Comparison of ENCODE assay signal across 14 cellular contexts in genomic region chr17:42354956-42355843, GRCh38. TPM values are rescaled to one million over a fixed set of nuclear protein-coding genes. Genes with fewer than 3 reads are reported as not detected.
DNase-seq lines count a peak whose midpoint lies in the region; ATAC-seq, FAIRE-seq and TF ChIP-seq lines count a peak whose summit lies in the region.
"Had no signal": no experiment of that assay in that cellular context is flagged by ENCODE, and none has a peak within 500 bp of the region (broad histone marks: within the 10 kb centered on the region; RNA-seq: fewer than 3 reads in every experiment).

No MANE protein-coding gene starts in this region.

- H3K4me3 ChIP-seq in A549 (no peak overlapping the region), fibroblast of villous mesenchyme (ENCODE audit: low read depth, low read length) (no peak overlapping the region), coronary artery (no peak overlapping the region)
- H3K4me3 ChIP-seq: dorsolateral prefrontal cortex had no signal

- no peaks in the 10 kb centered on the region for H3K36me3 Mint-ChIP-seq in WTC11

- 69% methylated on average over 3 of the region's 3 CpGs for WGBS in A549 (ENCODE audit: missing lambda C conversion rate)

- H3K4me3 Mint-ChIP-seq in WTC11, result no peak overlapping the region
- H3K4me3 Mint-ChIP-seq: activated CD4-positive, alpha-beta T cell treated with anti-CD3 and anti-CD28 coated beads, Interleukin-2, amount 10 ng/mL, durations not matched to agents 7 days and 5 days had no signal

- no peak for FAIRE-seq in A549 (lab: Jason Lieb, UNC)
- peak; percentile 36 for FAIRE-seq in G401.6 (lab: Jason Lieb, UNC)
- FAIRE-seq: H54 had no signal

- no peaks in the 10 kb centered on the region for H3K9me3 ChIP-seq in A549

- H3K27me3 Mint-ChIP-seq in WTC11 (ENCODE audit: low read depth), result no peaks in the 10 kb centered on the region
- H3K27me3 Mint-ChIP-seq: activated CD4-positive, alpha-beta T cell treated with anti-CD3 and anti-CD28 coated beads, Interleukin-2, amount 10 ng/mL, durations not matched to agents 7 days and 5 days; CD4-positive, CD25-positive, alpha-beta regulatory T cell had no signal

- ATAC-seq in A549 (peak in 1 of 2 experiments; percentile 25; a peak in 1 of 6 replicates), WTC11 (no peak), GM18519 (IDR thresholded peaks at IDR 0.05; ENCODE audit: low FRiP score, unreplicated experiment) (no peak), GM19328 (IDR thresholded peaks at IDR 0.05; ENCODE audit: unreplicated experiment) (no peak), HG03520 (IDR thresholded peaks at IDR 0.05; ENCODE audit: unreplicated experiment) (no peak)
- ATAC-seq: left colon had no signal

- no peak for TF ChIP-seq RAD21 in A549 (conservative IDR thresholded peaks at IDR 0.05 in 1 of 2, IDR thresholded peaks at IDR 0.05 in 1 of 2)

- peak overlapping the region; percentile 29 for H3K4me2 ChIP-seq in A549

- TF ChIP-seq CTCF in A549 (IDR thresholded peaks at IDR 0.05) (no peak), WTC11 (IDR thresholded peaks at IDR 0.05) (no peak), fibroblast of villous mesenchyme (IDR thresholded peaks at IDR 0.05; ENCODE audit: insufficient read depth, low read depth, low read length) (no peak), coronary artery (IDR thresholded peaks at IDR 0.05) (no peak)

- CTCF ChIA-PET in A549 (lab: Yijun Ruan, JAX), result interaction anchor here (0.6 to 3.7 kb wide), 2 partner anchors 43 to 51 kb away, joined by 3 to 13 read pairs; no protein-coding TSS in a partner anchor
- CTCF ChIA-PET in WTC11 (lab: Charles Lee), result interaction anchor here (0.7 to 1.3 kb wide), 2 partner anchors 68 to 162 kb away, joined by 3 read pairs; partner anchors contain the start of gene CAVIN1

- H3K4me1 ChIP-seq in A549, result peaks cover 19% of the 10 kb centered on the region

- no peak for TF ChIP-seq POLR2A in A549 (IDR thresholded peaks at IDR 0.05; ENCODE audit: low read length)

- H3K9me3 Mint-ChIP-seq in WTC11, result no peaks in the 10 kb centered on the region
- H3K9me3 Mint-ChIP-seq: activated CD4-positive, alpha-beta T cell treated with anti-CD3 and anti-CD28 coated beads, Interleukin-2, amount 10 ng/mL, durations not matched to agents 7 days and 5 days; CD4-positive, CD25-positive, alpha-beta regulatory T cell had no signal

- peaks cover 5% of the 10 kb centered on the region for H3K4me1 Mint-ChIP-seq in WTC11

- DNase-seq in A549 (ENCODE audit: low read depth in 1 of 2, low spot score in 1 of 2) (no peak), WTC11 (ENCODE audit: low spot score) (no peak), fibroblast of villous mesenchyme (ENCODE audit: low read depth) (peak; percentile 92), coronary artery (ENCODE audit: low spot score) (no peak)
- DNase-seq: activated CD4-positive, alpha-beta T cell treated with anti-CD3 and anti-CD28 coated beads, Interleukin-2, amount 10 ng/mL, durations not matched to agents 7 days and 5 days; CD4-positive, CD25-positive, alpha-beta regulatory T cell; dorsolateral prefrontal cortex; left colon; NCI-H82 had no signal

- POLR2A ChIA-PET in A549 (lab: Yijun Ruan, JAX), result no interaction called here
- POLR2A ChIA-PET in WTC11 (lab: Charles Lee), result no interaction called here

- TF ChIP-seq EP300 in A549 (IDR thresholded peaks at IDR 0.05), result no peak

- H3K27ac ChIP-seq in A549 (peak overlapping the region in 1 of 2 experiments; percentile 35; a peak in 1 of 6 replicates), coronary artery (no peak overlapping the region)

- 0 out of 2 replicates have a peak overlapping the region, but pooled peaks have one; percentile 13 for H3K27ac Mint-ChIP-seq in WTC11
- H3K27ac Mint-ChIP-seq: activated CD4-positive, alpha-beta T cell treated with anti-CD3 and anti-CD28 coated beads, Interleukin-2, amount 10 ng/mL, durations not matched to agents 7 days and 5 days had no signal

TF ChIP-seq in A549, 52 proteins besides CTCF, POLR2A, EP300 and RAD21:
- TF ChIP-seq ELK1 (IDR thresholded peaks at IDR 0.05; ENCODE audit: low read depth, low read length) (no peak), MAZ (IDR thresholded peaks at IDR 0.05; ENCODE audit: borderline replicate concordance, low read depth, low read length) (no peak), EHF (CRISPR knock-in tag; IDR thresholded peaks at IDR 0.05) (no peak), FOSB (CRISPR knock-in tag; IDR thresholded peaks at IDR 0.05) (no peak), MAX (IDR thresholded peaks at IDR 0.05) (no peak), HMGXB4 (CRISPR knock-in tag; IDR thresholded peaks at IDR 0.05; ENCODE audit: borderline replicate concordance) (no peak)

TF ChIP-seq in WTC11, 78 proteins besides CTCF, POLR2A, EP300 and RAD21 (continues in another document):
- no peak for TF ChIP-seq RORB (CRISPR knock-in tag; IDR thresholded peaks at IDR 0.05)
- no peak for TF ChIP-seq IRF1 (CRISPR knock-in tag; IDR thresholded peaks at IDR 0.05)
- TF ChIP-seq SMAD3 (CRISPR knock-in tag; IDR thresholded peaks at IDR 0.05; ENCODE audit: borderline replicate concordance), result no peak
- TF ChIP-seq GRHL2 (CRISPR knock-in tag; IDR thresholded peaks at IDR 0.05; ENCODE audit: insufficient replicate concordance, severe bottlenecking), result no peak
- no peak for TF ChIP-seq ZNF671 (CRISPR knock-in tag; IDR thresholded peaks at IDR 0.05)
- no peak for TF ChIP-seq GABPB1 (CRISPR knock-in tag; IDR thresholded peaks at IDR 0.05)
- no peak for TF ChIP-seq HMGA2 (CRISPR knock-in tag; IDR thresholded peaks at IDR 0.05)
- TF ChIP-seq ZBTB43 (CRISPR knock-in tag; IDR thresholded peaks at IDR 0.05), result no peak
- no peak for TF ChIP-seq ZMAT4 (CRISPR knock-in tag; IDR thresholded peaks at IDR 0.05)
- no peak for TF ChIP-seq JAZF1 (CRISPR knock-in tag; IDR thresholded peaks at IDR 0.05)
- TF ChIP-seq USF1 (CRISPR knock-in tag; IDR thresholded peaks at IDR 0.05), result no peak
- TF ChIP-seq ETV6 (CRISPR knock-in tag; IDR thresholded peaks at IDR 0.05), result no peak
- no peak for TF ChIP-seq ZNF512 (CRISPR knock-in tag; IDR thresholded peaks at IDR 0.05; ENCODE audit: borderline replicate concordance)
- TF ChIP-seq CDX4 (CRISPR knock-in tag; IDR thresholded peaks at IDR 0.05; ENCODE audit: borderline replicate concordance), result no peak

RNA-seq across cellular contexts. Expression of gene STAT3, which starts 33.0 kb away (rescaled TPM):
- 72.8 and 81.9 TPM in 2 replicates for polyA plus RNA-seq in A549 (2011; rRNA removed)
- polyA plus RNA-seq in A549 (2012; cell fraction: cytosol; rRNA removed), result 49.5 and 57.3 TPM in 2 replicates
- 80.0 and 101 TPM in 2 replicates for polyA plus RNA-seq in A549 (2012; cell fraction: nucleus; rRNA removed)
- polyA plus RNA-seq in A549 (2017; fragmentation: RNase III; extraction: RNeasy Plus Mini Kit Qiagen cat#74134 plus additional on column Dnase treatment), result 97.8 to 115 TPM (median 109 TPM) in 3 replicates
- 127 and 145 TPM in 2 replicates for polyA minus RNA-seq in A549 (2011; rRNA and poly(A)+ RNA removed)
- 74.4 to 98.0 TPM (median 74.9 TPM) in 3 replicates for total RNA-seq in WTC11 (2021)
- 113 and 180 TPM in 2 replicates for total RNA-seq in fibroblast of villous mesenchyme
